In genomic region chr12:7695159-7695930, GRCh38 we compare ENCODE assay signal across 17 cellular contexts. TPM values are rescaled to one million over a fixed set of nuclear protein-coding genes. Genes with fewer than 3 reads are reported as not detected.
DNase-seq lines count a peak whose midpoint lies in the region; ATAC-seq and TF ChIP-seq lines count a peak whose summit lies in the region.
"Had no signal": no experiment of that assay in that cellular context is flagged by ENCODE, and none has a peak within 500 bp of the region (broad histone marks: within the 10 kb centered on the region; RNA-seq: fewer than 3 reads in every experiment).

TSS of gene GDF3 (minus strand) at chr12:7695775. CDS start at chr12:7695728, 47 bp downstream.

- H3K36me3 ChIP-seq in ACC112 (ENCODE audit: insufficient read depth, low read length) (no peaks in the 10 kb centered on the region), GM23338 (ENCODE audit: insufficient read depth) (no peaks in the 10 kb centered on the region)
- H3K36me3 ChIP-seq: uterus had no signal

- no peaks in the 10 kb centered on the region for H3K79me2 ChIP-seq in ACC112 (ENCODE audit: control insufficient read depth, insufficient read depth, low read length, unreplicated experiment)
- no peaks in the 10 kb centered on the region; the same call in 1 of the 2 replicates for H3K79me2 ChIP-seq in GM23338 (replicated peaks; ENCODE audit: insufficient read depth)

- H3K36me3 Mint-ChIP-seq in GM23338 (ENCODE audit: low read depth): peaks cover 6% of the 10 kb centered on the region
- H3K36me3 Mint-ChIP-seq: activated naive CD8-positive, alpha-beta T cell treated with anti-CD3 and anti-CD28 coated beads, Interleukin-2, amount 10 ng/mL, durations not matched to agents 7 days and 5 days had no signal

- H3K9me3 Mint-ChIP-seq in GM23338: no peaks in the 10 kb centered on the region; the same call in 2 of the 3 replicates
- H3K9me3 Mint-ChIP-seq: activated naive CD8-positive, alpha-beta T cell treated with anti-CD3 and anti-CD28 coated beads, Interleukin-2, amount 10 ng/mL, durations not matched to agents 7 days and 5 days had no signal

- H3K4me1 ChIP-seq in ACC112 (ENCODE audit: control insufficient read depth, insufficient read depth, low read length, unreplicated experiment) (peaks cover 7% of the 10 kb centered on the region), GM23338 (ENCODE audit: insufficient read depth) (peaks cover 28% of the 10 kb centered on the region)
- H3K4me1 ChIP-seq: uterus had no signal

- ATAC-seq in GM23338 (no peak; the same call in 1 of the 3 replicates), HG02973 (IDR thresholded peaks at IDR 0.05; ENCODE audit: unreplicated experiment) (no peak)
- ATAC-seq: T-helper 17 cell had no signal

- H3K27me3 Mint-ChIP-seq in GM23338 (ENCODE audit: insufficient read depth, low read depth, poor library complexity): peaks cover 13% of the 10 kb centered on the region

- H3K9me2 ChIP-seq in GM23338 (ENCODE audit: insufficient read depth): no peaks in the 10 kb centered on the region

- TF ChIP-seq CTCF in GM23338 (conservative IDR thresholded peaks at IDR 0.05; ENCODE audit: low read depth in 2 of 2) (no peak), coronary artery (IDR thresholded peaks at IDR 0.05) (no peak)

- peak within 1 kb of the TSS; percentile 48 for H3K4me2 ChIP-seq in GM23338
- H3K4me2 ChIP-seq: PC-9, smooth muscle cell had no signal

- DNase-seq in GM23338 (ENCODE audit: low spot score): peak; percentile 36
- DNase-seq in coronary artery (ENCODE audit: low spot score): no peak
- DNase-seq in iPS-NIHi7 (ENCODE audit: extremely low spot score): peak; percentile 63
- no peak for DNase-seq in GM19240 (ENCODE audit: insufficient read length, low spot score)
- no peak for DNase-seq in HT-29 (ENCODE audit: low spot score)
- DNase-seq in NOMO-1 treated with DMSO at 0.1 percent for 48 hours (lab: John Stamatoyannopoulos, UW; ENCODE audit: unreplicated experiment): no peak
- DNase-seq: activated naive CD8-positive, alpha-beta T cell treated with anti-CD3 and anti-CD28 coated beads, Interleukin-2, amount 10 ng/mL, durations not matched to agents 7 days and 5 days; effector CD4-positive, alpha-beta T cell; NCI-H2171 treated with DMSO at 0.1 percent for 48 hours; PC-9; T-helper 17 cell had no signal

- H2AFZ ChIP-seq in ACC112 (ENCODE audit: low read length, unreplicated experiment) (no peak within 1 kb of the TSS), GM23338 (no peak within 1 kb of the TSS; the same call in 1 of the 2 replicates)
- H2AFZ ChIP-seq: PC-9 had no signal

- no peaks in the 10 kb centered on the region for H4K20me1 ChIP-seq in GM23338 (replicated peaks; ENCODE audit: insufficient read depth)

- peak within 1 kb of the TSS; percentile 94 for H3K27ac Mint-ChIP-seq in GM23338
- H3K27ac Mint-ChIP-seq: activated naive CD8-positive, alpha-beta T cell treated with anti-CD3 and anti-CD28 coated beads, Interleukin-2, amount 10 ng/mL, durations not matched to agents 7 days and 5 days; T-helper 17 cell had no signal

- H3F3A ChIP-seq in GM23338 (replicated peaks; ENCODE audit: low read depth): peaks cover 13% of the 10 kb centered on the region; the same call in 1 of the 2 replicates

- H3K27ac ChIP-seq in ACC112 (ENCODE audit: low read depth, low read length) (no peak within 1 kb of the TSS), GM23338 (ENCODE audit: low read depth) (peak within 1 kb of the TSS; percentile 97), coronary artery (no peak within 1 kb of the TSS)
- H3K27ac ChIP-seq: PC-9, uterus had no signal

- H3K4me1 Mint-ChIP-seq in GM23338: peaks cover 30% of the 10 kb centered on the region

- H3K27me3 ChIP-seq in ACC112 (ENCODE audit: insufficient read depth, low read length): no peaks in the 10 kb centered on the region
- H3K27me3 ChIP-seq in GM23338 (ENCODE audit: insufficient read depth): no peaks in the 10 kb centered on the region
- H3K27me3 ChIP-seq: uterus had no signal

- H3K4me3 Mint-ChIP-seq in GM23338: peak within 1 kb of the TSS; percentile 7; the same call in 1 of the 3 replicates
- H3K4me3 Mint-ChIP-seq: activated naive CD8-positive, alpha-beta T cell treated with anti-CD3 and anti-CD28 coated beads, Interleukin-2, amount 10 ng/mL, durations not matched to agents 7 days and 5 days; T-helper 17 cell had no signal

- H3K4me3 ChIP-seq in ACC112 (ENCODE audit: low read depth, low read length): 0 out of 2 replicates have a peak within 1 kb of the TSS, but pooled peaks have one; percentile 32
- peak within 1 kb of the TSS; percentile 7; the same call in 1 of the 2 replicates for H3K4me3 ChIP-seq in GM23338
- peak within 1 kb of the TSS; percentile 27 for H3K4me3 ChIP-seq in coronary artery
- H3K4me3 ChIP-seq: PC-9, smooth muscle cell, uterus had no signal

TF ChIP-seq in GM23338, 12 proteins besides CTCF, POLR2A, EP300 and RAD21 (continues in another document):
- no peak for TF ChIP-seq CREB1 (CRISPR knock-in tag; IDR thresholded peaks at IDR 0.05; ENCODE audit: low read depth)
- TF ChIP-seq REST (IDR thresholded peaks at IDR 0.05; ENCODE audit: unreplicated experiment): no peak

RNA-seq across cellular contexts. Expression of gene GDF3, which starts in this region (rescaled TPM):
- 15.3 and 19.3 TPM in 2 replicates for total RNA-seq in GM23338 (2014; rRNA removed; shearing (Covaris generic))
- 31.7 and 32.0 TPM in 2 replicates for polyA plus RNA-seq in GM23338 (2016; fragmentation: Nextera tagmentation; extraction: Ambion mirVana)
- not detected in 2 replicates for total RNA-seq in HT-29 (2014; rRNA removed; shearing (Covaris generic))
- total RNA-seq: activated naive CD8-positive, alpha-beta T cell treated with anti-CD3 and anti-CD28 coated beads, Interleukin-2, amount 10 ng/mL, durations not matched to agents 7 days and 5 days; LHCN-M2; PC-9; smooth muscle cell; T-helper 17 cell; uterus had no signal
- polyA plus RNA-seq: BJ, smooth muscle cell had no signal

Comparison
In these comparisons a context has a peak if more than half of its experiments do, and no peak if none do; other contexts are left out.
1. RNA of gene GDF3 (total RNA-seq): 15.3 to 19.3 TPM in GM23338; not detected in HT-29; every median in the first group is over 10 times any median in the second.
2. DNase-seq: peak in GM23338 (single experiment) and iPS-NIHi7 (single experiment); none in coronary artery (single experiment), GM19240 (single experiment), HT-29 (single experiment) and NOMO-1 treated with DMSO at 0.1 percent for 48 hours (single experiment).
3. Peak in every context shown above with its lines, with median percentiles within 50 percentile points of each other: H3K4me3 ChIP-seq.